ENCODE assay signal across 1 cellular context in genomic region chr14:71004481-71004880, GRCh38.
TF ChIP-seq lines count a peak whose summit lies in the region.

No MANE protein-coding gene starts in this region.

TF ChIP-seq in HCT116, 20 proteins besides CTCF, POLR2A, EP300 and RAD21 (continued from another document):
- TF ChIP-seq ZBTB33 (IDR thresholded peaks at IDR 0.05; ENCODE audit: extremely low read depth, insufficient replicate concordance, low read length) (no peak), REST (IDR thresholded peaks at IDR 0.05; ENCODE audit: low read depth) (no peak), ZNF274 (IDR thresholded peaks at IDR 0.05; ENCODE audit: low read depth, low read length) (no peak), JUND (IDR thresholded peaks at IDR 0.05) (no peak), MAX (IDR thresholded peaks at IDR 0.05) (no peak), SIN3A (IDR thresholded peaks at IDR 0.05; ENCODE audit: low read depth) (no peak), POLR2AphosphoS5 (IDR thresholded peaks at IDR 0.05; ENCODE audit: low read depth, low read length) (no peak)
TF ChIP-seq in HCT116: peak in this region for 0.
